ENCODE assay signal across 9 cellular contexts in genomic region chr7:30470783-30471182, GRCh38. TPM values are rescaled to one million over a fixed set of nuclear protein-coding genes. Genes with fewer than 3 reads are reported as not detected.
DNase-seq lines count a peak whose midpoint lies in the region; ATAC-seq and TF ChIP-seq lines count a peak whose summit lies in the region.
"Had no signal": no experiment of that assay in that cellular context is flagged by ENCODE, and none has a peak within 500 bp of the region (broad histone marks: within the 10 kb centered on the region; RNA-seq: fewer than 3 reads in every experiment).

No MANE protein-coding gene starts in this region.

- no TSS peak for BruUV-seq in Calu3 (replicated peaks; lab: Mats Ljungman, UMichigan)

- H3K4me1 ChIP-seq in SK-N-SH (ENCODE audit: control insufficient read depth in 1 of 2, insufficient read depth in 2 of 2, low read depth in 1 of 2, low read length in 1 of 2) (peaks cover 14 to 74% of the 10 kb centered on the region in 2 experiments), cardiac muscle cell (ENCODE audit: low read depth) (peaks cover 82% of the 10 kb centered on the region)
- H3K4me1 ChIP-seq in effector memory CD4-positive, alpha-beta T cell (ENCODE audit: control insufficient read depth, insufficient read depth, low read length, poor library complexity, severe bottlenecking) = peaks cover 15% of the 10 kb centered on the region

- no peak for TF ChIP-seq RAD21 in SK-N-SH (IDR thresholded peaks at IDR 0.05; ENCODE audit: low read length)

- intact Hi-C loops in Calu3 (cut with micrococcal nuclease; ENCODE audit: unreplicated experiment) = no loop called here

- no peak overlapping the region; the same call in 1 of the 2 replicates for H3K9ac ChIP-seq in SK-N-SH

- ATAC-seq in stimulated activated effector memory CD8-positive, alpha-beta T cell treated with anti-CD3 and anti-CD28 coated beads, Interleukin-12 subunit alpha, Interleukin-12 subunit beta, amount 100 ng/mL, for 72 hours = peak; percentile 56
- ATAC-seq: Panc1 had no signal

- H4K20me1 ChIP-seq in SK-N-SH (ENCODE audit: insufficient read depth) = no peaks in the 10 kb centered on the region

- H3K9me3 Mint-ChIP-seq in HFFc6 (no peaks in the 10 kb centered on the region), Calu3 (ENCODE audit: low read depth, unreplicated experiment) (no peaks in the 10 kb centered on the region)
- H3K9me3 Mint-ChIP-seq in stimulated activated effector memory CD8-positive, alpha-beta T cell treated with anti-CD3 and anti-CD28 coated beads, Interleukin-12 subunit alpha, Interleukin-12 subunit beta, amount 100 ng/mL, for 72 hours = no peaks in the 10 kb centered on the region

- H2AFZ ChIP-seq in SK-N-SH (ENCODE audit: low read depth) = peak overlapping the region; percentile 14; the same call in 1 of the 2 replicates

- TF ChIP-seq CTCF in HFFc6 (IDR thresholded peaks at IDR 0.05) (no peak), SK-N-SH (IDR thresholded peaks at IDR 0.05) (no peak), cardiac muscle cell (IDR thresholded peaks at IDR 0.05; ENCODE audit: low read depth, low read length) (no peak), Calu3 (IDR thresholded peaks at IDR 0.05; ENCODE audit: unreplicated experiment) (no peak)

- TF ChIP-seq EP300 in SK-N-SH (IDR thresholded peaks at IDR 0.05; ENCODE audit: borderline replicate concordance in 1 of 2, low read depth in 1 of 2, low read length in 1 of 2) = peak; percentile 19 to 28; a peak in 2 of 4 replicates

- peak overlapping the region; percentile 90 for H3K27ac Mint-ChIP-seq in HFFc6
- peak overlapping the region; percentile 76 for H3K27ac Mint-ChIP-seq in stimulated activated effector memory CD8-positive, alpha-beta T cell treated with anti-CD3 and anti-CD28 coated beads, Interleukin-12 subunit alpha, Interleukin-12 subunit beta, amount 100 ng/mL, for 72 hours
- H3K27ac Mint-ChIP-seq in Calu3 (ENCODE audit: unreplicated experiment) = no peak overlapping the region

- peaks cover 27% of the 10 kb centered on the region for H3K79me2 ChIP-seq in SK-N-SH (ENCODE audit: insufficient read depth)

- peaks cover 84% of the 10 kb centered on the region for H3K4me1 Mint-ChIP-seq in HFFc6 (ENCODE audit: low read depth)
- H3K4me1 Mint-ChIP-seq in stimulated activated effector memory CD8-positive, alpha-beta T cell treated with anti-CD3 and anti-CD28 coated beads, Interleukin-12 subunit alpha, Interleukin-12 subunit beta, amount 100 ng/mL, for 72 hours = peaks cover 89% of the 10 kb centered on the region
- H3K4me1 Mint-ChIP-seq in Calu3 (ENCODE audit: low read depth, unreplicated experiment) = peaks cover 11% of the 10 kb centered on the region

- H3K27ac ChIP-seq in SK-N-SH (ENCODE audit: low read depth in 2 of 2, low read length in 1 of 2) (peak overlapping the region; percentile 81 to 98), cardiac muscle cell (peak overlapping the region; percentile 61)
- no peak overlapping the region for H3K27ac ChIP-seq in effector memory CD4-positive, alpha-beta T cell (ENCODE audit: insufficient read depth, low read length, poor library complexity, severe bottlenecking)

- CTCF ChIA-PET in SK-N-SH (lab: Yijun Ruan, JAX) (interaction anchor here (1.1 to 3.5 kb wide), 5 partner anchors 21 to 468 kb away, joined by 3 to 17 read pairs (median 5); no protein-coding TSS in a partner anchor), Calu3 (lab: Charles Lee) (no interaction called here)

- peaks cover 5% of the 10 kb centered on the region for H3K36me3 Mint-ChIP-seq in HFFc6 (ENCODE audit: low read depth)
- peaks cover 10% of the 10 kb centered on the region for H3K36me3 Mint-ChIP-seq in stimulated activated effector memory CD8-positive, alpha-beta T cell treated with anti-CD3 and anti-CD28 coated beads, Interleukin-12 subunit alpha, Interleukin-12 subunit beta, amount 100 ng/mL, for 72 hours
- no peaks in the 10 kb centered on the region for H3K36me3 Mint-ChIP-seq in Calu3 (ENCODE audit: insufficient read depth, unreplicated experiment)

- no peaks in the 10 kb centered on the region for H3K9me2 ChIP-seq in SK-N-SH

- H3K27me3 ChIP-seq in SK-N-SH (ENCODE audit: insufficient read depth) (no peaks in the 10 kb centered on the region), cardiac muscle cell (no peaks in the 10 kb centered on the region)
- no peaks in the 10 kb centered on the region for H3K27me3 ChIP-seq in effector memory CD4-positive, alpha-beta T cell (replicated peaks; ENCODE audit: control insufficient read depth, insufficient read depth, low read length, poor library complexity, severe bottlenecking)

- H3K9me3 ChIP-seq in SK-N-SH (no peaks in the 10 kb centered on the region), cardiac muscle cell (ENCODE audit: low read depth) (no peaks in the 10 kb centered on the region)
- no peaks in the 10 kb centered on the region for H3K9me3 ChIP-seq in effector memory CD4-positive, alpha-beta T cell (ENCODE audit: control insufficient read depth, low read length)

- peaks cover 0 to 8% of the 10 kb centered on the region in 2 experiments for H3K36me3 ChIP-seq in SK-N-SH (replicated peaks in 1 of 2; ENCODE audit: control insufficient read depth in 1 of 2, insufficient read depth in 2 of 2, low read length in 1 of 2)
- H3K36me3 ChIP-seq in cardiac muscle cell = no peaks in the 10 kb centered on the region
- no peaks in the 10 kb centered on the region for H3K36me3 ChIP-seq in effector memory CD4-positive, alpha-beta T cell (ENCODE audit: control insufficient read depth, insufficient read depth, low read length)

- H3K27me3 Mint-ChIP-seq in HFFc6 (ENCODE audit: insufficient read depth) (peaks cover 2% of the 10 kb centered on the region), Calu3 (ENCODE audit: unreplicated experiment) (no peaks in the 10 kb centered on the region)

- H3K4me2 ChIP-seq in SK-N-SH = peak overlapping the region; percentile 39

- DNase-seq in HFFc6 (peak; percentile 42), SK-N-SH (no peak), cardiac muscle cell (ENCODE audit: low read depth in 1 of 2, low spot score in 1 of 2) (peak; percentile 83 to 91), HPDE6-E6E7 (ENCODE audit: extremely low spot score) (no peak), MV-4-11 (lab: John Stamatoyannopoulos, UW) (no peak), Calu3 (no peak)
- no peak for DNase-seq in stimulated activated effector memory CD8-positive, alpha-beta T cell treated with anti-CD3 and anti-CD28 coated beads, Interleukin-12 subunit alpha, Interleukin-12 subunit beta, amount 100 ng/mL, for 72 hours (ENCODE audit: low spot score in 2 of 2)
- no peak for DNase-seq in effector memory CD4-positive, alpha-beta T cell

- POLR2A ChIA-PET in SK-N-SH (lab: Yijun Ruan, JAX) = interaction anchor here (2.1 kb wide), 1 partner anchor 11 kb away, joined by 8 read pairs; no protein-coding TSS in a partner anchor

- H3K4me3 ChIP-seq in SK-N-SH (ENCODE audit: low read depth in 2 of 2, low read length in 1 of 2) (no peak overlapping the region), cardiac muscle cell (no peak overlapping the region)
- no peak overlapping the region for H3K4me3 ChIP-seq in effector memory CD4-positive, alpha-beta T cell (ENCODE audit: insufficient read depth, low read depth, low read length, poor library complexity, severe bottlenecking)

- H3K4me3 Mint-ChIP-seq in HFFc6 (peak overlapping the region; percentile 23), Calu3 (ENCODE audit: low read depth, unreplicated experiment) (no peak overlapping the region)
- H3K4me3 Mint-ChIP-seq in stimulated activated effector memory CD8-positive, alpha-beta T cell treated with anti-CD3 and anti-CD28 coated beads, Interleukin-12 subunit alpha, Interleukin-12 subunit beta, amount 100 ng/mL, for 72 hours = peak overlapping the region; percentile 42

- 17% methylated on average over 6 of the region's 6 CpGs for whole genome bisulfite sequencing in SK-N-SH (ENCODE audit: low lambda C conversion rate)

- H3F3A ChIP-seq in SK-N-SH (replicated peaks; ENCODE audit: insufficient read depth) = no peaks in the 10 kb centered on the region

TF ChIP-seq in SK-N-SH, 30 proteins besides CTCF, POLR2A, EP300 and RAD21 (continues in another document):
- TF ChIP-seq MXI1 (IDR thresholded peaks at IDR 0.05; ENCODE audit: low read depth, low read length) = 0 out of 2 replicates have a peak, but pooled peaks have one; percentile 14
- no peak for TF ChIP-seq ELF1 (IDR thresholded peaks at IDR 0.05)
- TF ChIP-seq JUND (IDR thresholded peaks at IDR 0.05) = 0 out of 2 replicates have a peak, but pooled peaks have one; percentile 18
- peak; percentile 29; the same call in 1 of the 2 replicates for TF ChIP-seq NFIC (IDR thresholded peaks at IDR 0.05; ENCODE audit: borderline replicate concordance)
- TF ChIP-seq NRF1 (IDR thresholded peaks at IDR 0.05; ENCODE audit: low read depth, low read length) = no peak
- TF ChIP-seq MAX (IDR thresholded peaks at IDR 0.05; ENCODE audit: low read depth) = peak; percentile 42; the same call in 1 of the 2 replicates

RNA-seq across cellular contexts. Expression of gene NOD1, which starts 7.8 kb away (rescaled TPM):
- 1 to 10 TPM; 2.8 to 3.9 (median 3.0) TPM for total RNA-seq in HFFc6 (2021; fragmentation: NEBNext Ultra II Directional; extraction: Animal tissue kit (Norgen Biotek cat#: 25700))
- 5.5 and 5.6 TPM in 2 replicates for polyA plus RNA-seq in SK-N-SH (2012; rRNA removed)
- polyA plus RNA-seq in SK-N-SH (2012; cell fraction: cytosol; rRNA removed) = 3.2 and 3.5 TPM in 2 replicates
- polyA plus RNA-seq in SK-N-SH (2012; cell fraction: nucleus; rRNA removed) = 15.0 and 18.3 TPM in 2 replicates
- total RNA-seq in cardiac muscle cell = 38.6 and 79.6 TPM in 2 replicates
- 20.3 and 42.5 TPM in 2 replicates for polyA plus RNA-seq in cardiac muscle cell
- 11.7 and 12.0 TPM in 2 replicates for total RNA-seq in Calu3 (2022)

RNA-seq across cellular contexts. Expression of gene GGCT, which starts 33.8 kb away (rescaled TPM):
- total RNA-seq in HFFc6 (2021; fragmentation: NEBNext Ultra II Directional; extraction: Animal tissue kit (Norgen Biotek cat#: 25700)) = 10 to 100 TPM; 16.1 to 25.6 (median 21.1) TPM
- 20.8 and 21.8 TPM in 2 replicates for polyA plus RNA-seq in SK-N-SH (2012; rRNA removed)
- 30.8 and 39.4 TPM in 2 replicates for polyA plus RNA-seq in SK-N-SH (2012; cell fraction: cytosol; rRNA removed)
- polyA plus RNA-seq in SK-N-SH (2012; cell fraction: nucleus; rRNA removed) = 10.2 and 10.5 TPM in 2 replicates
- 41.9 and 49.8 TPM in 2 replicates for total RNA-seq in cardiac muscle cell
- 66.2 and 81.2 TPM in 2 replicates for polyA plus RNA-seq in cardiac muscle cell
- total RNA-seq in Calu3 (2022) = 81.2 and 90.6 TPM in 2 replicates

Comparison
In these comparisons a context has a peak if more than half of its experiments do, and no peak if none do; other contexts are left out.
1. DNase-seq: peak in HFFc6 (single experiment) and cardiac muscle cell (2 of 2); none in SK-N-SH (single experiment), stimulated activated effector memory CD8-positive, alpha-beta T cell treated with anti-CD3 and anti-CD28 coated beads, Interleukin-12 subunit alpha, Interleukin-12 subunit beta, amount 100 ng/mL, for 72 hours (0 of 2), HPDE6-E6E7 (single experiment), MV-4-11 (single experiment), effector memory CD4-positive, alpha-beta T cell (0 of 3) and Calu3 (single experiment).